Comparison of ENCODE assay signal across 15 cellular contexts in the genomic region with DNA sequence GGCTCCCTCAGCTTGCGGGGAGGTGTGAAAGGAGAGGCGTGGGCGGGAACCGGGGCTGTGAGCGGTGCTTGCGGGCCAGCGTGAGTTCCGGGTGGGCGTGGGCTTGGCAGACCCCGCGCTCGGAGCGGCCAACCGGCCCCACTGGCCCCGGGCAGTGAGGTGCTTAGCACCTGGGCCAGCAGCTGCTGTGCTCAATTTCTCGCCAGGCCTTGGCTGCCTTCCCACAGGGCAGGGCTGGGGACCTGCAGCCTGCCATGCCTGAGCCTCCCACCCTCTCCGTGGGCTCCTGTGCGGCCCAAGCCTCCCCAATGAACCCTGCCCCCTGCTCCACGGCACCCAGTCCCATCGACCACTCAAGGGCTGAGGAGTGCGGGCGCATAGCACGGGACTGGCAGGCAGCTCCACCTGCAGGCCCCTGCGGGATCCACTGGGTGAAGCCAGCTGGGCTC. TPM values are rescaled to one million over a fixed set of nuclear protein-coding genes. Genes with fewer than 3 reads are reported as not detected.
A peak's percentile ranks its signal among the peaks of the same experiment; 100 is the strongest.
DNase-seq lines count a peak whose midpoint lies in the region; ATAC-seq, FAIRE-seq and TF ChIP-seq lines count a peak whose summit lies in the region.
"Had no signal": no experiment of that assay in that cellular context is flagged by ENCODE, and none has a peak within 500 bp of the region (broad histone marks: within the 10 kb centered on the region; RNA-seq: fewer than 3 reads in every experiment).

No MANE protein-coding gene starts in this region.

- no peaks in the 10 kb centered on the region for H3K79me1 ChIP-seq in neuronal stem cell (ENCODE audit: low read depth, low read length)

- peak; percentile 54 for TF ChIP-seq CTCF in HepG2 (CRISPR knock-in tag; IDR thresholded peaks at IDR 0.05)
- no peak for TF ChIP-seq CTCF in right lobe of liver (IDR thresholded peaks at IDR 0.05)
- TF ChIP-seq CTCF in heart right ventricle (IDR thresholded peaks at IDR 0.05), result no peak
- no peak for TF ChIP-seq CTCF in MM.1S (IDR thresholded peaks at IDR 0.05; ENCODE audit: low read length)

- ATAC-seq in HepG2 (no peak; the same call in 2 of the 3 replicates), right lobe of liver (no peak), heart right ventricle (no peak)
- ATAC-seq: GM12878 had no signal

- no peak overlapping the region for H3K23ac ChIP-seq in neuronal stem cell (ENCODE audit: low read depth, low read length, poor library complexity)

- H4K8ac ChIP-seq in neuronal stem cell (ENCODE audit: low read depth, low read length), result no peak overlapping the region

- H3K4me2 ChIP-seq in HepG2 (ENCODE audit: low read depth, low read length) (no peak overlapping the region), neuronal stem cell (ENCODE audit: insufficient read depth, low read length, poor library complexity, severe bottlenecking) (no peak overlapping the region), MM.1S (ENCODE audit: low read depth, low read length) (no peak overlapping the region)
- H3K4me2 ChIP-seq: PC-9 had no signal

- no peak for TF ChIP-seq EP300 in HepG2 (IDR thresholded peaks at IDR 0.05; ENCODE audit: low read depth in 2 of 2, low read length in 2 of 2)
- no peak for TF ChIP-seq EP300 in HepG2 (CRISPR knock-in tag; IDR thresholded peaks at IDR 0.05; ENCODE audit: borderline replicate concordance)

- H2BK15ac ChIP-seq in neuronal stem cell (ENCODE audit: low read length), result no peak overlapping the region

- no peak for TF ChIP-seq POLR2A in HepG2 (IDR thresholded peaks at IDR 0.05; ENCODE audit: insufficient read depth in 1 of 2, low read depth in 2 of 2, low read length in 2 of 2)
- TF ChIP-seq POLR2A in right lobe of liver (IDR thresholded peaks at IDR 0.05), result no peak

- H3K79me2 ChIP-seq in HepG2 (ENCODE audit: insufficient read depth, low read length) (no peaks in the 10 kb centered on the region), MM.1S (ENCODE audit: low read length) (no peaks in the 10 kb centered on the region)

- no peak overlapping the region for H2AK5ac ChIP-seq in neuronal stem cell (ENCODE audit: low read depth, low read length)

- no peak for DNase-seq in HepG2 (ENCODE audit: low spot score)
- DNase-seq in right lobe of liver, result no peak
- peak; percentile 5 for DNase-seq in NCI-H1694 (lab: John Stamatoyannopoulos, UW)
- peak; percentile 51 to 69 for DNase-seq in SHP77 (lab: John Stamatoyannopoulos, UW)
- DNase-seq in neuronal stem cell (ENCODE audit: low spot score), result no peak
- DNase-seq in heart right ventricle, result no peak
- no peak for DNase-seq in MM.1S
- no peak for DNase-seq in NCI-H2107 treated with DMSO at 0.1 percent for 48 hours (lab: John Stamatoyannopoulos, UW; ENCODE audit: unreplicated experiment)
- DNase-seq: GDM1, Karpas-422, NCI-H2081 treated with DMSO at 0.1 percent for 48 hours, NCI-H774, PC-9 had no signal

- H3K36me3 ChIP-seq in HepG2 (replicated peaks in 1 of 2; ENCODE audit: control insufficient read depth in 1 of 2, insufficient read depth in 2 of 2, low read length in 2 of 2) (no peaks in the 10 kb centered on the region), right lobe of liver (no peaks in the 10 kb centered on the region), neuronal stem cell (replicated peaks in 1 of 2; ENCODE audit: control insufficient read depth in 2 of 2, insufficient read depth in 2 of 2, low read length in 2 of 2) (no peaks in the 10 kb centered on the region), heart right ventricle (no peaks in the 10 kb centered on the region), MM.1S (replicated peaks; ENCODE audit: insufficient read depth, low read length) (no peaks in the 10 kb centered on the region)

- no peaks in the 10 kb centered on the region for H4K20me1 ChIP-seq in HepG2 (ENCODE audit: insufficient read depth, low read length)
- no peaks in the 10 kb centered on the region for H4K20me1 ChIP-seq in MM.1S (ENCODE audit: insufficient read depth, low read length)

- H4K91ac ChIP-seq in neuronal stem cell (ENCODE audit: low read depth, low read length, poor library complexity), result no peak overlapping the region

- H3K27me3 ChIP-seq in HepG2 (ENCODE audit: control insufficient read depth in 1 of 2, insufficient read depth in 2 of 2, low read length in 2 of 2) (no peaks in the 10 kb centered on the region), right lobe of liver (no peaks in the 10 kb centered on the region), neuronal stem cell (ENCODE audit: control insufficient read depth in 3 of 3, insufficient read depth in 3 of 3, low read depth in 1 of 3, low read length in 3 of 3) (no peaks in the 10 kb centered on the region), heart right ventricle (no peaks in the 10 kb centered on the region), MM.1S (replicated peaks; ENCODE audit: insufficient read depth, low read length) (no peaks in the 10 kb centered on the region)

- H3K4ac ChIP-seq in neuronal stem cell (ENCODE audit: low read length), result no peak overlapping the region

- 85% methylated on average over 9 of the region's 24 CpGs for WGBS in HepG2 (ENCODE audit: low lambda C conversion rate)
- 94% methylated on average over 14 of the region's 24 CpGs for WGBS in right lobe of liver (ENCODE audit: insufficient coverage, low coverage, low lambda C conversion rate, missing lambda C conversion rate)
- no CpG with 5 or more reads among the region's 24 CpGs for WGBS in neuronal stem cell (ENCODE audit: extremely low coverage in 2 of 2, insufficient read length in 2 of 2, insufficient replicate concordance in 1 of 2), 2 donors
- 94 to 97% methylated on average over 23 to 24 of the region's 24 CpGs for WGBS in heart right ventricle, 2 donors

- H3K18ac ChIP-seq in neuronal stem cell (ENCODE audit: low read length), result peak overlapping the region; percentile 48

- H3K4me3 ChIP-seq in HepG2 (replicated peaks in 1 of 3; ENCODE audit: insufficient read depth in 1 of 3, low read depth in 2 of 3, low read length in 3 of 3) (no peak overlapping the region), right lobe of liver (no peak overlapping the region), neuronal stem cell (ENCODE audit: low read length in 2 of 2) (no peak overlapping the region), heart right ventricle (no peak overlapping the region), MM.1S (ENCODE audit: low read length) (no peak overlapping the region)
- H3K4me3 ChIP-seq: GM12878, PC-9 had no signal

- FAIRE-seq in HepG2 (lab: Jason Lieb, UNC), result no peak
- FAIRE-seq: GM12878, GM18507 had no signal

- no peak for TF ChIP-seq RAD21 in HepG2 (CRISPR knock-in tag; IDR thresholded peaks at IDR 0.05)

- H3K27ac ChIP-seq in HepG2 (ENCODE audit: extremely low read length, insufficient read depth, low read length), result no peak overlapping the region
- H3K27ac ChIP-seq in right lobe of liver, result no peak overlapping the region
- H3K27ac ChIP-seq in neuronal stem cell (replicated peaks; ENCODE audit: low read length), result no peak overlapping the region
- no peak overlapping the region for H3K27ac ChIP-seq in heart right ventricle
- H3K27ac ChIP-seq in MM.1S (ENCODE audit: low read length), result no peak overlapping the region
- H3K27ac ChIP-seq: PC-9 had no signal

- CTCF ChIA-PET in HepG2 (lab: Yijun Ruan, JAX; ENCODE audit: low intra/inter-chr PET ratio, low total read pairs), result no interaction called here

- no peaks in the 10 kb centered on the region for H3K9me2 ChIP-seq in MM.1S (replicated peaks; ENCODE audit: insufficient read depth, low read length)

- H3K14ac ChIP-seq in neuronal stem cell (ENCODE audit: low read length), result no peak overlapping the region

- BruUV-seq in HepG2 (replicated peaks; lab: Mats Ljungman, UMichigan), result no TSS peak

- POLR2A ChIA-PET in HepG2 (lab: Yijun Ruan, JAX), result no interaction called here

- H3F3A ChIP-seq in MM.1S (ENCODE audit: insufficient read depth, low read length), result no peaks in the 10 kb centered on the region

- H2BK12ac ChIP-seq in neuronal stem cell (ENCODE audit: low read length), result no peak overlapping the region

- no peak overlapping the region for H2AFZ ChIP-seq in HepG2 (ENCODE audit: low read length)
- H2AFZ ChIP-seq in neuronal stem cell (ENCODE audit: low read length), result no peak overlapping the region
- H2AFZ ChIP-seq in MM.1S (ENCODE audit: low read length), result no peak overlapping the region
- H2AFZ ChIP-seq: PC-9 had no signal

- H3K9ac ChIP-seq in HepG2 (ENCODE audit: insufficient read depth, low read depth, low read length) (no peak overlapping the region), neuronal stem cell (ENCODE audit: low read depth, low read length, poor library complexity) (no peak overlapping the region), MM.1S (ENCODE audit: low read length) (no peak overlapping the region)

- no peak overlapping the region for H2BK120ac ChIP-seq in neuronal stem cell (ENCODE audit: low read depth, low read length)

- in situ Hi-C loops in HepG2 (cut with HindIII; ENCODE audit: extremely low pct_ligation_motif_present, low pct_unique_long_range_greater_than_20kb), result no loop called here

- H3K4me1 ChIP-seq in HepG2 (ENCODE audit: insufficient read depth, low read length) (no peaks in the 10 kb centered on the region), right lobe of liver (no peaks in the 10 kb centered on the region), neuronal stem cell (ENCODE audit: control insufficient read depth in 2 of 2, insufficient read depth in 1 of 2, low read depth in 1 of 2, low read length in 2 of 2) (no peaks in the 10 kb centered on the region), heart right ventricle (no peaks in the 10 kb centered on the region), MM.1S (ENCODE audit: low read length) (no peaks in the 10 kb centered on the region)

- intact Hi-C loops in HepG2 (cut with micrococcal nuclease; ENCODE audit: unreplicated experiment) (no loop called here), right lobe of liver (cut with DNase I) (no loop called here), heart right ventricle (cut with DNase I) (no loop called here)

- H2BK5ac ChIP-seq in neuronal stem cell (ENCODE audit: low read length), result no peak overlapping the region

- H3K9me3 ChIP-seq in HepG2 (ENCODE audit: low read length) (no peaks in the 10 kb centered on the region), right lobe of liver (no peaks in the 10 kb centered on the region), neuronal stem cell (replicated peaks in 1 of 2; ENCODE audit: control insufficient read depth in 2 of 2, insufficient read depth in 1 of 2, low read depth in 1 of 2, low read length in 2 of 2) (no peaks in the 10 kb centered on the region), heart right ventricle (no peaks in the 10 kb centered on the region), MM.1S (replicated peaks; ENCODE audit: insufficient read depth, low read length) (no peaks in the 10 kb centered on the region)

RNA-seq across cellular contexts. Expression of gene RNF138, which starts 48.2 kb away (rescaled TPM):
- total RNA-seq in HepG2 (2016; rRNA removed; fragmentation: Illumina TruSeq; extraction: Trizol) (33.6 and 44.8 TPM in 2 replicates), right lobe of liver (10 to 100 TPM in 5 of 6 experiments, 1 to 10 TPM in 1; 9.3 to 17.5 (median 12.7) TPM), heart right ventricle (10 to 100 TPM in 6 of 10 donors, 1 to 10 TPM in 4; 7.7 to 13.7 (median 10.9) TPM)
- 26.6 and 29.1 TPM in 2 replicates for total RNA-seq in HepG2 (2016; cell fraction: cytosol; rRNA removed; fragmentation: Illumina TruSeq; extraction: Trizol; ENCODE audit: low read depth)
- 38.1 and 50.2 TPM in 2 replicates for total RNA-seq in HepG2 (2016; cell fraction: insoluble cytoplasmic fraction; rRNA removed; fragmentation: Illumina TruSeq; extraction: Trizol)
- total RNA-seq in HepG2 (2016; cell fraction: membrane; rRNA removed; fragmentation: Illumina TruSeq; extraction: Trizol), result 35.2 and 40.9 TPM in 2 replicates
- total RNA-seq in HepG2 (2016; cell fraction: nucleus; rRNA removed; fragmentation: Illumina TruSeq; extraction: Trizol), result 14.5 and 18.4 TPM in 2 replicates
- polyA plus RNA-seq in HepG2 (2011; rRNA removed) (11.0 and 14.6 TPM in 2 replicates), heart right ventricle (1 to 10 TPM; 5.4 to 6.6 TPM)
- polyA plus RNA-seq in HepG2 (2011; cell fraction: cytosol; rRNA removed), result 11.9 and 14.5 TPM in 2 replicates
- polyA plus RNA-seq in HepG2 (2011; cell fraction: nucleus; rRNA removed), result 8.4 and 10.3 TPM in 2 replicates
- polyA plus RNA-seq in HepG2 (2012), result 15.0 and 21.5 TPM in 2 replicates
- 8.5 and 9.4 TPM in 2 replicates for polyA plus RNA-seq in HepG2 (2016; cell fraction: cytosol; fragmentation: Illumina TruSeq; extraction: Trizol; ENCODE audit: low read depth)
- 38.7 and 40.4 TPM in 2 replicates for polyA plus RNA-seq in HepG2 (2016; cell fraction: insoluble cytoplasmic fraction; fragmentation: Illumina TruSeq; extraction: Trizol; ENCODE audit: low read depth)
- polyA plus RNA-seq in HepG2 (2016; cell fraction: membrane; fragmentation: Illumina TruSeq; extraction: Trizol; ENCODE audit: low read depth), result 14.3 and 18.4 TPM in 2 replicates
- 20.7 and 21.5 TPM in 2 replicates for polyA plus RNA-seq in HepG2 (2016; cell fraction: nucleus; fragmentation: Illumina TruSeq; extraction: Trizol; ENCODE audit: insufficient read depth, low read depth)
- 40.1 and 42.9 TPM in 2 replicates for polyA minus RNA-seq in HepG2 (2011; rRNA and poly(A)+ RNA removed; ENCODE audit: low replicate concordance)
- 30.0 and 36.7 TPM in 2 replicates for polyA minus RNA-seq in HepG2 (2011; cell fraction: cytosol; rRNA and poly(A)+ RNA removed)
- 16.7 and 21.9 TPM in 2 replicates for polyA minus RNA-seq in HepG2 (2011; cell fraction: nucleus; rRNA and poly(A)+ RNA removed)
- polyA plus RNA-seq in neuronal stem cell (2013, experiment 1 of 2), result 33.6 TPM
- polyA plus RNA-seq in neuronal stem cell (2013, experiment 2 of 2), result 34.8 TPM

RNA-seq across cellular contexts. Expression of gene MEP1B, which starts 50.0 kb away (rescaled TPM):
- not detected in 2 replicates for total RNA-seq in HepG2 (2016; rRNA removed; fragmentation: Illumina TruSeq; extraction: Trizol)
- total RNA-seq in HepG2 (2016; cell fraction: cytosol; rRNA removed; fragmentation: Illumina TruSeq; extraction: Trizol; ENCODE audit: low read depth), result not detected in 2 replicates
- total RNA-seq in HepG2 (2016; cell fraction: insoluble cytoplasmic fraction; rRNA removed; fragmentation: Illumina TruSeq; extraction: Trizol), result not detected in 2 replicates
- total RNA-seq in HepG2 (2016; cell fraction: membrane; rRNA removed; fragmentation: Illumina TruSeq; extraction: Trizol), result not detected in 2 replicates
- not detected in 2 replicates for total RNA-seq in HepG2 (2016; cell fraction: nucleus; rRNA removed; fragmentation: Illumina TruSeq; extraction: Trizol)
- polyA plus RNA-seq in HepG2 (2011; rRNA removed), result not detected in 2 replicates
- polyA plus RNA-seq in HepG2 (2011; cell fraction: cytosol; rRNA removed), result not detected in 2 replicates
- polyA plus RNA-seq in HepG2 (2011; cell fraction: nucleus; rRNA removed), result not detected in 2 replicates
- polyA plus RNA-seq in HepG2 (2012), result not detected in 2 replicates
- polyA plus RNA-seq in HepG2 (2016; cell fraction: cytosol; fragmentation: Illumina TruSeq; extraction: Trizol; ENCODE audit: low read depth), result not detected in 2 replicates
- polyA plus RNA-seq in HepG2 (2016; cell fraction: insoluble cytoplasmic fraction; fragmentation: Illumina TruSeq; extraction: Trizol; ENCODE audit: low read depth), result not detected in 2 replicates
- polyA plus RNA-seq in HepG2 (2016; cell fraction: membrane; fragmentation: Illumina TruSeq; extraction: Trizol; ENCODE audit: low read depth), result not detected in 2 replicates
- polyA plus RNA-seq in HepG2 (2016; cell fraction: nucleus; fragmentation: Illumina TruSeq; extraction: Trizol; ENCODE audit: insufficient read depth, low read depth), result not detected in 2 replicates
- not detected in 2 replicates for polyA minus RNA-seq in HepG2 (2011; rRNA and poly(A)+ RNA removed; ENCODE audit: low replicate concordance)
- polyA minus RNA-seq in HepG2 (2011; cell fraction: cytosol; rRNA and poly(A)+ RNA removed), result not detected in 2 replicates
- not detected in 2 replicates for polyA minus RNA-seq in HepG2 (2011; cell fraction: nucleus; rRNA and poly(A)+ RNA removed)
- 1 to 10 TPM in 1 of 6 experiments, under 1 TPM in 3, not detected in 2; 0.56 to 1.7 (median 0.66) TPM for total RNA-seq in right lobe of liver
- polyA plus RNA-seq in neuronal stem cell (2013, experiment 1 of 2), result not detected
- 0.01 TPM for polyA plus RNA-seq in neuronal stem cell (2013, experiment 2 of 2)
- under 1 TPM in 1 of 10 donors, not detected in 9; 0.17 TPM for total RNA-seq in heart right ventricle
- polyA plus RNA-seq in heart right ventricle, result not detected
- total RNA-seq: GM12878, PC-9 had no signal

Comparison
In these comparisons a context has a peak if more than half of its experiments do, and no peak if none do; other contexts are left out.
1. DNase-seq: peak in NCI-H1694 (single experiment) and SHP77 (2 of 2); none in HepG2 (single experiment), right lobe of liver (0 of 3), neuronal stem cell (single experiment), heart right ventricle (0 of 2), MM.1S (single experiment) and NCI-H2107 treated with DMSO at 0.1 percent for 48 hours (single experiment).